ENCODE assay signal across 21 cellular contexts in genomic region chr20:11221046-11221445, GRCh38.
DNase-seq lines count a peak whose midpoint lies in the region; ATAC-seq, FAIRE-seq and TF ChIP-seq lines count a peak whose summit lies in the region.
"Had no signal": no experiment of that assay in that cellular context is flagged by ENCODE, and none has a peak within 500 bp of the region (broad histone marks: within the 10 kb centered on the region; RNA-seq: fewer than 3 reads in every experiment).

No MANE protein-coding gene starts in this region.

- no peak overlapping the region for H3K23ac ChIP-seq in neuronal stem cell (ENCODE audit: low read depth, low read length, poor library complexity)

- DNase-seq in GM12891 (ENCODE audit: insufficient read length, low spot score), result no peak
- DNase-seq in chondrocyte (ENCODE audit: low spot score), result no peak
- peak; percentile 65 for DNase-seq in fibroblast of pulmonary artery (ENCODE audit: low read depth)
- no peak for DNase-seq in neuronal stem cell (ENCODE audit: low spot score)
- no peak for DNase-seq in activated naive CD4-positive, alpha-beta T cell treated with Interleukin-2 at 50 U/mL for 16 hours
- DNase-seq in Kasumi-1 (lab: John Stamatoyannopoulos, UW), result no peak
- no peak for DNase-seq in SK-N-DZ (ENCODE audit: low spot score)
- no peak for DNase-seq in upper lobe of left lung
- DNase-seq: ACHN; C1 segment of cervical spinal cord; Calu3; CD4-positive, alpha-beta T cell; DMS 273 treated with DMSO at 0.1 percent for 48 hours; DMS79; GOT3 had no signal

- no peaks in the 10 kb centered on the region for H3K27me3 ChIP-seq in neuronal stem cell (ENCODE audit: control insufficient read depth in 3 of 3, insufficient read depth in 3 of 3, low read depth in 1 of 3, low read length in 3 of 3)
- H3K27me3 ChIP-seq in upper lobe of left lung, result no peaks in the 10 kb centered on the region

- peak overlapping the region; percentile 10 for H2AFZ ChIP-seq in neuronal stem cell (ENCODE audit: low read length)

- peak; percentile 50 for FAIRE-seq in GM12891 (lab: Jason Lieb, UNC)
- FAIRE-seq: GM12892, GM19239, HepG2, HTR-8/SVneo had no signal

- H3K4me1 ChIP-seq in neuronal stem cell (ENCODE audit: control insufficient read depth in 2 of 2, insufficient read depth in 1 of 2, low read depth in 1 of 2, low read length in 2 of 2) (peaks cover 0 to 2% of the 10 kb centered on the region in 2 donors), upper lobe of left lung (peaks cover 0 to 16% (median 11%) of the 10 kb centered on the region in 4 donors)
- H3K4me1 ChIP-seq: HAP-1 had no signal

- no peaks in the 10 kb centered on the region for H3K36me3 Mint-ChIP-seq in chondrocyte (ENCODE audit: low read depth)

- no peaks in the 10 kb centered on the region for H3K9me3 Mint-ChIP-seq in chondrocyte (ENCODE audit: low read depth)

- H2BK5ac ChIP-seq in neuronal stem cell (ENCODE audit: low read length), result no peak overlapping the region

- no peak overlapping the region for H3K27ac ChIP-seq in neuronal stem cell (replicated peaks; ENCODE audit: low read length)
- H3K27ac ChIP-seq in upper lobe of left lung, result no peak overlapping the region

- H2BK15ac ChIP-seq in neuronal stem cell (ENCODE audit: low read length), result no peak overlapping the region

- ATAC-seq in upper lobe of left lung (ENCODE audit: low FRiP score in 2 of 2), result no peak
- ATAC-seq: HepG2 had no signal

- no peak overlapping the region for H2AK5ac ChIP-seq in neuronal stem cell (ENCODE audit: low read depth, low read length)

- WGBS in neuronal stem cell (ENCODE audit: extremely low coverage in 2 of 2, insufficient read length in 2 of 2, insufficient replicate concordance in 1 of 2), 2 donors, result no CpG with 5 or more reads among the region's 2 CpGs
- WGBS in upper lobe of left lung, 2 donors, result 62 to 68% methylated on average over 2 of the region's 2 CpGs

- TF ChIP-seq CTCF in chondrocyte (IDR thresholded peaks at IDR 0.05), result no peak
- no peak for TF ChIP-seq CTCF in fibroblast of pulmonary artery (IDR thresholded peaks at IDR 0.05; ENCODE audit: low read length, missing control alignments)
- TF ChIP-seq CTCF in upper lobe of left lung (IDR thresholded peaks at IDR 0.05), result no peak

- no peak overlapping the region for H4K8ac ChIP-seq in neuronal stem cell (ENCODE audit: low read depth, low read length)

- no peak overlapping the region for H3K4ac ChIP-seq in neuronal stem cell (ENCODE audit: low read length)

- H3K18ac ChIP-seq in neuronal stem cell (ENCODE audit: low read length), result no peak overlapping the region

- H3K14ac ChIP-seq in neuronal stem cell (ENCODE audit: low read length), result no peak overlapping the region

- no peak overlapping the region for H3K4me2 ChIP-seq in neuronal stem cell (ENCODE audit: insufficient read depth, low read length, poor library complexity, severe bottlenecking)

- H3K4me3 ChIP-seq in fibroblast of pulmonary artery (replicated peaks; ENCODE audit: low read depth, low read length) (no peak overlapping the region), neuronal stem cell (ENCODE audit: low read length in 2 of 2) (no peak overlapping the region), upper lobe of left lung (no peak overlapping the region)
- H3K4me3 ChIP-seq: HAP-1 had no signal

- no peak overlapping the region for H2BK12ac ChIP-seq in neuronal stem cell (ENCODE audit: low read length)

- H3K4me3 Mint-ChIP-seq in chondrocyte (ENCODE audit: unreplicated experiment), result no peak overlapping the region
- H3K4me3 Mint-ChIP-seq: B cell; CD4-positive, alpha-beta T cell had no signal

- H3K4me1 Mint-ChIP-seq in chondrocyte (ENCODE audit: low read depth), result peaks cover 49% of the 10 kb centered on the region

- H3K27ac Mint-ChIP-seq in chondrocyte (ENCODE audit: unreplicated experiment), result peak overlapping the region; percentile 77
- H3K27ac Mint-ChIP-seq: B cell; CD4-positive, alpha-beta T cell had no signal

- H3K27me3 Mint-ChIP-seq in chondrocyte (ENCODE audit: low read depth), result no peaks in the 10 kb centered on the region
- H3K27me3 Mint-ChIP-seq: B cell; CD4-positive, alpha-beta T cell had no signal

- no peak overlapping the region for H2BK120ac ChIP-seq in neuronal stem cell (ENCODE audit: low read depth, low read length)

- no peaks in the 10 kb centered on the region for H3K79me1 ChIP-seq in neuronal stem cell (ENCODE audit: low read depth, low read length)

- TF ChIP-seq EP300 in upper lobe of left lung (IDR thresholded peaks at IDR 0.05), result no peak

- no peak overlapping the region for H3K9ac ChIP-seq in neuronal stem cell (ENCODE audit: low read depth, low read length, poor library complexity)

- H3K36me3 ChIP-seq in neuronal stem cell (replicated peaks in 1 of 2; ENCODE audit: control insufficient read depth in 2 of 2, insufficient read depth in 2 of 2, low read length in 2 of 2) (peaks cover 0 to 1% of the 10 kb centered on the region in 2 donors), upper lobe of left lung (no peaks in the 10 kb centered on the region)
- H3K36me3 ChIP-seq: HAP-1 had no signal

- H3K9me3 ChIP-seq in neuronal stem cell (replicated peaks in 1 of 2; ENCODE audit: control insufficient read depth in 2 of 2, insufficient read depth in 1 of 2, low read depth in 1 of 2, low read length in 2 of 2), result no peaks in the 10 kb centered on the region
- no peaks in the 10 kb centered on the region for H3K9me3 ChIP-seq in upper lobe of left lung

- no peak overlapping the region for H4K91ac ChIP-seq in neuronal stem cell (ENCODE audit: low read depth, low read length, poor library complexity)

- no peak for TF ChIP-seq POLR2A in GM12891 (IDR thresholded peaks at IDR 0.05; ENCODE audit: low read depth, low read length)
- TF ChIP-seq POLR2A in upper lobe of left lung (IDR thresholded peaks at IDR 0.05), result no peak

TF ChIP-seq in GM12891, 5 proteins besides CTCF, POLR2A, EP300 and RAD21:
- no peak for TF ChIP-seq POU2F2 (IDR thresholded peaks at IDR 0.05; ENCODE audit: low read depth, low read length)
- no peak for TF ChIP-seq TAF1 (IDR thresholded peaks at IDR 0.05; ENCODE audit: low read depth, low read length)
- no peak for TF ChIP-seq POLR2AphosphoS5 (IDR thresholded peaks at IDR 0.05; ENCODE audit: low read depth, low read length)
- no peak for TF ChIP-seq PAX5 (IDR thresholded peaks at IDR 0.05; ENCODE audit: insufficient read depth, low read length, severe bottlenecking)
- no peak for TF ChIP-seq SPI1 (IDR thresholded peaks at IDR 0.05; ENCODE audit: low read depth, low read length)
